Comparison of ENCODE assay signal across 1 cellular context in the genomic region with DNA sequence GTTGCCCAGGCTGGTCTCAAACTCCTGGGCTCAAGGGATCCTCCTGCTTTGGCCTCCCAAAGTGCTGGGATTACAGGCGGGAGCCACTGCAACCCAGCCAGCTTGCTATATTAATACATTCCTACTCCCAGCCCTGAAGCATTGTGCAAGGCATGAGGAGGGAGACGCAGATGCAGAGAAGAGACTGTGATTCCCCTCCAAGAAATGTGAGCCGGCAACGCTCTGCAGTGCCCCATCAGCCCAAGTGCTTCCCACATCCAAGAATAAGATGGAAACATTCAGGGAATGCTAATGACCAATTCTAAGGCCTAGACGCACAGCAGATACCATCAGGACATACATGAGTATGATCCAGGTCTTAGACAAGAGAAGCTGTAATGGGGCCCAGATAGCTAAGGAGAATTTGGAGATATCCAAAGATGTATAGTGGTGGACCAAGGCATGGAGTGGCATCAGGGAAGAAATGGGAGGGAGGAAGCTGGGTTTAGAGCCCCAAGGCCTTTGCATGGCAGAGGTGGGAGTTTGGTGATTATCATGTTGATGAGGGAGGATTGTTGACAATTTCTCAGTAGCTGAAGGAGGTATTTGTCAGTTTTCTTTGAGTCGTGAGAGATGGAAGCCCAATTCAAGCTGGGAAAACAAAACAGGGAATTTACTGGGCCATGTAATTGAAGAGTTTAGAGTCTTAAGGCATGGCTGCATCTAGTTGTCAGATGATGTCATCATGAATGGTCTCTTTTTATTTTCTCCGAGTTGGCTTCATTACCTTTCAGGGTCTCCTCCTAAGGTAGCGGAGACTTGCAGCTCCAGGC.
TF ChIP-seq lines count a peak whose summit lies in the region.

No MANE protein-coding gene starts in this region.

TF ChIP-seq in HEK293, 187 proteins besides CTCF, POLR2A, EP300 and RAD21 (continued from another document):
- TF ChIP-seq, protein P1, sequence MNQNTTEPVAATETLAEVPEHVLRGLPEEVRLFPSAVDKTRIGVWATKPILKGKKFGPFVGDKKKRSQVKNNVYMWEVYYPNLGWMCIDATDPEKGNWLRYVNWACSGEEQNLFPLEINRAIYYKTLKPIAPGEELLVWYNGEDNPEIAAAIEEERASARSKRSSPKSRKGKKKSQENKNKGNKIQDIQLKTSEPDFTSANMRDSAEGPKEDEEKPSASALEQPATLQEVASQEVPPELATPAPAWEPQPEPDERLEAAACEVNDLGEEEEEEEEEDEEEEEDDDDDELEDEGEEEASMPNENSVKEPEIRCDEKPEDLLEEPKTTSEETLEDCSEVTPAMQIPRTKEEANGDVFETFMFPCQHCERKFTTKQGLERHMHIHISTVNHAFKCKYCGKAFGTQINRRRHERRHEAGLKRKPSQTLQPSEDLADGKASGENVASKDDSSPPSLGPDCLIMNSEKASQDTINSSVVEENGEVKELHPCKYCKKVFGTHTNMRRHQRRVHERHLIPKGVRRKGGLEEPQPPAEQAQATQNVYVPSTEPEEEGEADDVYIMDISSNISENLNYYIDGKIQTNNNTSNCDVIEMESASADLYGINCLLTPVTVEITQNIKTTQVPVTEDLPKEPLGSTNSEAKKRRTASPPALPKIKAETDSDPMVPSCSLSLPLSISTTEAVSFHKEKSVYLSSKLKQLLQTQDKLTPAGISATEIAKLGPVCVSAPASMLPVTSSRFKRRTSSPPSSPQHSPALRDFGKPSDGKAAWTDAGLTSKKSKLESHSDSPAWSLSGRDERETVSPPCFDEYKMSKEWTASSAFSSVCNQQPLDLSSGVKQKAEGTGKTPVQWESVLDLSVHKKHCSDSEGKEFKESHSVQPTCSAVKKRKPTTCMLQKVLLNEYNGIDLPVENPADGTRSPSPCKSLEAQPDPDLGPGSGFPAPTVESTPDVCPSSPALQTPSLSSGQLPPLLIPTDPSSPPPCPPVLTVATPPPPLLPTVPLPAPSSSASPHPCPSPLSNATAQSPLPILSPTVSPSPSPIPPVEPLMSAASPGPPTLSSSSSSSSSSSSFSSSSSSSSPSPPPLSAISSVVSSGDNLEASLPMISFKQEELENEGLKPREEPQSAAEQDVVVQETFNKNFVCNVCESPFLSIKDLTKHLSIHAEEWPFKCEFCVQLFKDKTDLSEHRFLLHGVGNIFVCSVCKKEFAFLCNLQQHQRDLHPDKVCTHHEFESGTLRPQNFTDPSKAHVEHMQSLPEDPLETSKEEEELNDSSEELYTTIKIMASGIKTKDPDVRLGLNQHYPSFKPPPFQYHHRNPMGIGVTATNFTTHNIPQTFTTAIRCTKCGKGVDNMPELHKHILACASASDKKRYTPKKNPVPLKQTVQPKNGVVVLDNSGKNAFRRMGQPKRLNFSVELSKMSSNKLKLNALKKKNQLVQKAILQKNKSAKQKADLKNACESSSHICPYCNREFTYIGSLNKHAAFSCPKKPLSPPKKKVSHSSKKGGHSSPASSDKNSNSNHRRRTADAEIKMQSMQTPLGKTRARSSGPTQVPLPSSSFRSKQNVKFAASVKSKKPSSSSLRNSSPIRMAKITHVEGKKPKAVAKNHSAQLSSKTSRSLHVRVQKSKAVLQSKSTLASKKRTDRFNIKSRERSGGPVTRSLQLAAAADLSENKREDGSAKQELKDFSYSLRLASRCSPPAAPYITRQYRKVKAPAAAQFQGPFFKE (tag by site-specific recombination; IDR thresholded peaks at IDR 0.05; ENCODE audit: borderline replicate concordance) = no peak
TF ChIP-seq in HEK293: peak in this region for 1.
